In genomic region chr11:20118209-20118608, GRCh38 we compare ENCODE assay signal across 33 cellular contexts. TPM values are rescaled to one million over a fixed set of nuclear protein-coding genes. Genes with fewer than 3 reads are reported as not detected.
"Had no signal": no experiment of that assay in that cellular context is flagged by ENCODE, and none has a peak within 500 bp of the region (broad histone marks: within the 10 kb centered on the region; RNA-seq: fewer than 3 reads in every experiment).

No MANE protein-coding gene starts in this region.

- H3K9me3 Mint-ChIP-seq: immature natural killer cell; naive thymus-derived CD8-positive, alpha-beta T cell; nephron; neural crest cell; stimulated activated effector memory CD8-positive, alpha-beta T cell treated with anti-CD3 and anti-CD28 coated beads, Interleukin-12 subunit alpha, Interleukin-12 subunit beta, amount 100 ng/mL, for 72 hours; stimulated activated naive CD8-positive, alpha-beta T cell treated with anti-CD3 and anti-CD28 coated beads, Interleukin-15, amount 100 ng/mL, for 72 hours; type B pancreatic cell had no signal

- H3K27ac Mint-ChIP-seq: immature natural killer cell; naive thymus-derived CD8-positive, alpha-beta T cell; nephron; stimulated activated effector memory CD8-positive, alpha-beta T cell treated with anti-CD3 and anti-CD28 coated beads, Interleukin-12 subunit alpha, Interleukin-12 subunit beta, amount 100 ng/mL, for 72 hours; type B pancreatic cell had no signal

- H3K36me3 ChIP-seq: ovary, prostate gland had no signal

- H3K4me3 ChIP-seq: left lung, lower lobe of right lung, ovary, prostate gland, spleen, tibial nerve, vagina had no signal

- H3K27ac ChIP-seq: left lung, lower lobe of right lung, neutrophil, ovary, prostate gland, spleen, tibial nerve, vagina had no signal

- H3K9me3 ChIP-seq: left lung, lower lobe of right lung, neutrophil, ovary, prostate gland, spleen, tibial nerve, vagina had no signal

- DNase-seq: hypothalamus; immature natural killer cell; kidney; left colon; left lung; lower lobe of right lung; mammary epithelial cell; mesenchymal stem cell; naive thymus-derived CD8-positive, alpha-beta T cell; occipital lobe; ovary; retina; right cardiac atrium; small intestine; spleen; stimulated activated CD4-positive, alpha-beta T cell treated with anti-CD3 and anti-CD28 coated beads, Interleukin-4, amount 100 ng/mL, for 24 hours; stimulated activated naive CD4-positive, alpha-beta T cell treated with Interleukin-2 at 50 U/mL for 16 hours; stimulated activated naive CD8-positive, alpha-beta T cell treated with anti-CD3 and anti-CD28 coated beads, Interleukin-15, amount 100 ng/mL, for 72 hours; substantia nigra had no signal

- H3K36me3 Mint-ChIP-seq: stimulated activated effector memory CD8-positive, alpha-beta T cell treated with anti-CD3 and anti-CD28 coated beads, Interleukin-12 subunit alpha, Interleukin-12 subunit beta, amount 100 ng/mL, for 72 hours had no signal

- H3K4me1 Mint-ChIP-seq: immature natural killer cell; naive thymus-derived CD8-positive, alpha-beta T cell; nephron; neural crest cell; stimulated activated effector memory CD8-positive, alpha-beta T cell treated with anti-CD3 and anti-CD28 coated beads, Interleukin-12 subunit alpha, Interleukin-12 subunit beta, amount 100 ng/mL, for 72 hours; stimulated activated naive CD8-positive, alpha-beta T cell treated with anti-CD3 and anti-CD28 coated beads, Interleukin-15, amount 100 ng/mL, for 72 hours had no signal

- H3K4me1 ChIP-seq: left lung, lower lobe of right lung, prostate gland, tibial nerve had no signal

- H3K27me3 ChIP-seq: left lung, ovary, spleen, tibial nerve, vagina had no signal

- H3K27me3 Mint-ChIP-seq: type B pancreatic cell had no signal

- H3K4me3 Mint-ChIP-seq: immature natural killer cell; naive thymus-derived CD8-positive, alpha-beta T cell; nephron; neural crest cell; stimulated activated effector memory CD8-positive, alpha-beta T cell treated with anti-CD3 and anti-CD28 coated beads, Interleukin-12 subunit alpha, Interleukin-12 subunit beta, amount 100 ng/mL, for 72 hours; stimulated activated naive CD8-positive, alpha-beta T cell treated with anti-CD3 and anti-CD28 coated beads, Interleukin-15, amount 100 ng/mL, for 72 hours; type B pancreatic cell had no signal

- ATAC-seq: left colon; left lung; lower lobe of right lung; naive thymus-derived CD8-positive, alpha-beta T cell; sciatic nerve; stimulated activated effector memory CD8-positive, alpha-beta T cell treated with anti-CD3 and anti-CD28 coated beads, Interleukin-12 subunit alpha, Interleukin-12 subunit beta, amount 100 ng/mL, for 72 hours; stimulated activated naive CD8-positive, alpha-beta T cell treated with anti-CD3 and anti-CD28 coated beads, Interleukin-15, amount 100 ng/mL, for 72 hours had no signal

RNA-seq across cellular contexts. Expression of gene DBX1, which starts 42.1 kb away (rescaled TPM):
- total RNA-seq: kidney; left colon; left lung; liver; lower lobe of right lung; mammary epithelial cell; mucosa of gallbladder; naive thymus-derived CD8-positive, alpha-beta T cell; occipital lobe; ovary; prostate gland; right cardiac atrium; sciatic nerve; spleen; temporal lobe; tibial nerve; urinary bladder; vagina had no signal
- polyA plus RNA-seq: immature natural killer cell, liver, mammary epithelial cell, ovary, right cardiac atrium, small intestine, spleen, thymus, urinary bladder had no signal
